14 cellular contexts compared by ENCODE assay signal in the genomic region with DNA sequence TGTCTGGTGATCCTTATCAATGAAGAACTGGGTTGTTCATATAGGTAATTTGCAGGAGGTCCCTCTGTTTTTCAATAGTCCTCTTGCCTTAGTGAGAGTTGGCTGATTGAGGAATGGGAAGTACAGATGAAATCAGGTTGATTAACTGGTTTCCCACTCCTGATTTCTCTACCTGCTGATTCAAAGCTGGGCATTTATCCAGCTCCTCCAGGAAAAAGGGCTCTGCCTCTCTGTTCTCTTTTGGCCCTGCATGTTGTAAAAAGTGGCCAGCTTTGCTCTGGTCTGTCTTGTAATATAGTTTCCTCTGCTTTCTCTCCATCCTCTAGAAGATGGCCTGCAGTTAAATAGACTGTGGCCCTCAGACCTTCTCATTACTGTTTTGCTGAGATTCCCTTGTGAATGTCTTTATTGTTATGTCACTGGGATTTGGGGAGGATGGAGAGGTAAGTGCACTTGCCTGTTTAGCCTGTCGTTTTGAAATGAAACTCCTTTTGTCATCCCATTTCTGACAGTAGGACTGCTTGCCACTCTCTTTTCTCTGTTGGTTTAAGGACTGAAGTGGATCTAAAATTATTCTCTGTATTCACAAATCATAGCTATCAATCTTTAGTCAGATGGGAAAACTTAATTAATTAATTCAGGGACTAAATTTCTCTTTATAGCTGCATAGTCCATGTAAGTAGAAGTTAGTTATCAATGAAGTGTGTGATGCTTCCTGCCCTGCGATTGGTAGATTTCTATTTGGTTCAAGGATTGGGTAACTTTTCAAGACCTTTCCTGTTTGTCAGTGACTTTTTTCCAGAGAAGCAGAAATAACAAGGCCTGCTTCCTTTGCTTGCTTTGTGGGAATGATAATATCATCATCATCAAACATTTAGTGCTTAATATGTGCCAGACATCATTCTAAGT. TPM values are rescaled to one million over a fixed set of nuclear protein-coding genes. Genes with fewer than 3 reads are reported as not detected.
DNase-seq lines count a peak whose midpoint lies in the region; ATAC-seq and TF ChIP-seq lines count a peak whose summit lies in the region.
"Had no signal": no experiment of that assay in that cellular context is flagged by ENCODE, and none has a peak within 500 bp of the region (broad histone marks: within the 10 kb centered on the region; RNA-seq: fewer than 3 reads in every experiment).

No MANE protein-coding gene starts in this region.

- no peak for TF ChIP-seq POLR2A in breast epithelium (IDR thresholded peaks at IDR 0.05)
- TF ChIP-seq POLR2A in thyroid gland (IDR thresholded peaks at IDR 0.05) = no peak

- POLR2A ChIA-PET in MCF 10A (lab: Yijun Ruan, JAX) (interaction anchor here (0.6 to 1.6 kb wide), 2 partner anchors 13 to 20 kb away, joined by 4 read pairs; no protein-coding TSS in a partner anchor), WTC11 (lab: Charles Lee) (no interaction called here)

- H3K27ac ChIP-seq in breast epithelium (peak overlapping the region in 1 of 2 donors; percentile 22), thyroid gland (peak overlapping the region in 2 of 3 donors; percentile 13 to 56)
- H3K27ac ChIP-seq: GM23248, lower lobe of right lung had no signal

- no peaks in the 10 kb centered on the region for H3K9me3 ChIP-seq in breast epithelium
- no peaks in the 10 kb centered on the region for H3K9me3 ChIP-seq in thyroid gland
- H3K9me3 ChIP-seq: lower lobe of right lung had no signal

- peak; percentile 24 for DNase-seq in MCF 10A (ENCODE audit: unreplicated experiment)
- DNase-seq in breast epithelium (ENCODE audit: low spot score in 2 of 2) = no peak
- no peak for DNase-seq in WTC11 (ENCODE audit: low spot score)
- peak; percentile 11 for DNase-seq in left lobe of liver (ENCODE audit: low spot score)
- DNase-seq in thyroid gland = peak; percentile 14 to 27
- DNase-seq in Kasumi-1 (lab: John Stamatoyannopoulos, UW) = no peak
- DNase-seq: ACHN; activated T-cell treated with anti-CD3 and anti-CD28 coated beads, Interleukin-2, amount 50 U/mL, for 24 hours; foreskin melanocyte; GM23248; lower lobe of right lung; NCI-H1694 treated with DMSO at 0.1 percent for 48 hours had no signal

- H3K4me1 ChIP-seq in breast epithelium (peaks cover 0 to 6% of the 10 kb centered on the region in 2 donors), thyroid gland (peaks cover 11 to 16% of the 10 kb centered on the region in 2 donors)

- H3K9me3 Mint-ChIP-seq in MCF 10A (ENCODE audit: unreplicated experiment) (no peaks in the 10 kb centered on the region), WTC11 (no peaks in the 10 kb centered on the region)
- H3K9me3 Mint-ChIP-seq: activated T-cell treated with anti-CD3 and anti-CD28 coated beads, Interleukin-2, amount 50 U/mL, for 24 hours had no signal

- CTCF ChIA-PET in MCF 10A (lab: Yijun Ruan, JAX) (interaction anchor here (0.6 to 1.4 kb wide), 6 partner anchors 10 to 165 kb away, joined by 3 to 6 read pairs (median 4); no protein-coding TSS in a partner anchor), WTC11 (lab: Charles Lee) (no interaction called here)

- peaks cover 11% of the 10 kb centered on the region for H3K4me1 Mint-ChIP-seq in MCF 10A (ENCODE audit: insufficient read depth, unreplicated experiment)
- no peaks in the 10 kb centered on the region for H3K4me1 Mint-ChIP-seq in WTC11

- no peaks in the 10 kb centered on the region for H3K27me3 Mint-ChIP-seq in MCF 10A (ENCODE audit: insufficient read depth, unreplicated experiment)
- no peaks in the 10 kb centered on the region for H3K27me3 Mint-ChIP-seq in WTC11 (ENCODE audit: low read depth)
- H3K27me3 Mint-ChIP-seq: activated T-cell treated with anti-CD3 and anti-CD28 coated beads, Interleukin-2, amount 50 U/mL, for 24 hours had no signal

- H3K4me3 ChIP-seq in breast epithelium (no peak overlapping the region), thyroid gland (replicated peaks in 1 of 3) (no peak overlapping the region)
- H3K4me3 ChIP-seq: GM23248, lower lobe of right lung had no signal

- WGBS in thyroid gland, 2 donors = 48 to 57% methylated on average over 2 of the region's 2 CpGs

- H3K4me3 Mint-ChIP-seq in MCF 10A (ENCODE audit: unreplicated experiment) = no peak overlapping the region
- H3K4me3 Mint-ChIP-seq in WTC11 = no peak overlapping the region
- H3K4me3 Mint-ChIP-seq: activated T-cell treated with anti-CD3 and anti-CD28 coated beads, Interleukin-2, amount 50 U/mL, for 24 hours had no signal

- intact Hi-C loops in MCF 10A (cut with micrococcal nuclease) (no loop called here), breast epithelium (cut with DNase I; ENCODE audit: low total_unique reads) (no loop called here), thyroid gland (cut with DNase I) (no loop called here)

- H3K36me3 Mint-ChIP-seq in MCF 10A (ENCODE audit: insufficient read depth, unreplicated experiment) (peaks cover 12% of the 10 kb centered on the region), WTC11 (peaks cover 3% of the 10 kb centered on the region; the same call in 1 of the 2 replicates)

- ATAC-seq in WTC11 (no peak), left lobe of liver (no peak), GM21423 (IDR thresholded peaks at IDR 0.05; ENCODE audit: unreplicated experiment) (no peak), GM21526 (IDR thresholded peaks at IDR 0.05; ENCODE audit: low FRiP score, unreplicated experiment) (no peak)

- no peak overlapping the region for H3K27ac Mint-ChIP-seq in MCF 10A (ENCODE audit: low read depth, unreplicated experiment)
- H3K27ac Mint-ChIP-seq in WTC11 = peak overlapping the region; percentile 64
- H3K27ac Mint-ChIP-seq: activated T-cell treated with anti-CD3 and anti-CD28 coated beads, Interleukin-2, amount 50 U/mL, for 24 hours had no signal

- H3K36me3 ChIP-seq in breast epithelium (no peaks in the 10 kb centered on the region), thyroid gland (no peaks in the 10 kb centered on the region)

- no TSS peak for BruUV-seq in MCF 10A (replicated peaks; lab: Mats Ljungman, UMichigan)

- H3K27me3 ChIP-seq in breast epithelium (no peaks in the 10 kb centered on the region), thyroid gland (no peaks in the 10 kb centered on the region)

- TF ChIP-seq CTCF in MCF 10A (IDR thresholded peaks at IDR 0.05; ENCODE audit: unreplicated experiment) = no peak
- no peak for TF ChIP-seq CTCF in breast epithelium (IDR thresholded peaks at IDR 0.05)
- no peak for TF ChIP-seq CTCF in WTC11 (IDR thresholded peaks at IDR 0.05)
- no peak for TF ChIP-seq CTCF in thyroid gland (IDR thresholded peaks at IDR 0.05)

TF ChIP-seq in WTC11, 78 proteins besides CTCF, POLR2A, EP300 and RAD21 (continues in another document):
- TF ChIP-seq ZNF671 (CRISPR knock-in tag; IDR thresholded peaks at IDR 0.05) = no peak
- TF ChIP-seq CBFB (CRISPR knock-in tag; IDR thresholded peaks at IDR 0.05; ENCODE audit: low read depth) = no peak
- TF ChIP-seq, protein P1, sequence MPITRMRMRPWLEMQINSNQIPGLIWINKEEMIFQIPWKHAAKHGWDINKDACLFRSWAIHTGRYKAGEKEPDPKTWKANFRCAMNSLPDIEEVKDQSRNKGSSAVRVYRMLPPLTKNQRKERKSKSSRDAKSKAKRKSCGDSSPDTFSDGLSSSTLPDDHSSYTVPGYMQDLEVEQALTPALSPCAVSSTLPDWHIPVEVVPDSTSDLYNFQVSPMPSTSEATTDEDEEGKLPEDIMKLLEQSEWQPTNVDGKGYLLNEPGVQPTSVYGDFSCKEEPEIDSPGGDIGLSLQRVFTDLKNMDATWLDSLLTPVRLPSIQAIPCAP (CRISPR knock-in tag; IDR thresholded peaks at IDR 0.05) = no peak
- no peak for TF ChIP-seq ATF6 (CRISPR knock-in tag; IDR thresholded peaks at IDR 0.05)
- TF ChIP-seq ZNF425 (CRISPR knock-in tag; conservative IDR thresholded peaks at IDR 0.05) = no peak
- no peak for TF ChIP-seq TEAD1 (CRISPR knock-in tag; IDR thresholded peaks at IDR 0.05)

RNA-seq across cellular contexts. Expression of gene GARRE1, which starts 28.5 kb away (rescaled TPM):
- total RNA-seq in MCF 10A (2022) (12.8 and 19.1 TPM in 2 replicates), breast epithelium (10 to 100 TPM; 21.0 to 43.9 (median 25.2) TPM), WTC11 (2021) (16.7 to 20.8 TPM (median 19.8 TPM) in 3 replicates), left lobe of liver (9.2 TPM), thyroid gland (10 to 100 TPM; 24.7 to 43.5 (median 30.9) TPM)

Comparison
In these comparisons a context has a peak if more than half of its experiments do, and no peak if none do; other contexts are left out.
1. DNase-seq: peak in MCF 10A (single experiment), left lobe of liver (single experiment) and thyroid gland (2 of 2); none in breast epithelium (0 of 2), WTC11 (single experiment) and Kasumi-1 (0 of 2).